In genomic region chr4:143025111-143025704, GRCh38 we compare ENCODE assay signal across 10 cellular contexts.
DNase-seq lines count a peak whose midpoint lies in the region; ATAC-seq and TF ChIP-seq lines count a peak whose summit lies in the region.
"Had no signal": no experiment of that assay in that cellular context is flagged by ENCODE, and none has a peak within 500 bp of the region (broad histone marks: within the 10 kb centered on the region; RNA-seq: fewer than 3 reads in every experiment).

No MANE protein-coding gene starts in this region.

- H3K9me2 ChIP-seq in OCI-LY7 (ENCODE audit: insufficient read depth, low read length) = no peaks in the 10 kb centered on the region

- POLR2A ChIA-PET in OCI-LY7 (lab: Charles Lee) = no interaction called here
- POLR2A ChIA-PET in activated CD4-positive, alpha-beta memory T cell treated with anti-CD3 and anti-CD28 coated beads, Interleukin-2, amount 10 ng/mL, durations not matched to agents 7 days and 5 days (lab: Charles Lee) = no interaction called here

- no peak overlapping the region for H3K4me2 ChIP-seq in OCI-LY7 (ENCODE audit: low read length)

- no TSS peak for BruUV-seq in OCI-LY7 (replicated peaks; lab: Mats Ljungman, UMichigan)

- no peaks in the 10 kb centered on the region for H3K36me3 ChIP-seq in OCI-LY7 (ENCODE audit: insufficient read depth, low read length)
- no peaks in the 10 kb centered on the region for H3K36me3 ChIP-seq in gastroesophageal sphincter
- H3K36me3 ChIP-seq: gastrocnemius medialis had no signal

- no peak for TF ChIP-seq POLR2A in gastroesophageal sphincter (IDR thresholded peaks at IDR 0.05)

- peaks cover 4% of the 10 kb centered on the region for H3K27me3 Mint-ChIP-seq in activated CD4-positive, alpha-beta memory T cell treated with anti-CD3 and anti-CD28 coated beads, Interleukin-2, amount 10 ng/mL, durations not matched to agents 7 days and 5 days

- ATAC-seq in GM18511 (IDR thresholded peaks at IDR 0.05; ENCODE audit: unreplicated experiment) (peak; percentile 51), HG02970 (IDR thresholded peaks at IDR 0.05; ENCODE audit: low FRiP score, unreplicated experiment) (peak; percentile 58), gastroesophageal sphincter (no peak)

- peak; percentile 4 for DNase-seq in AG09319 (ENCODE audit: extremely low read depth, low read depth)
- DNase-seq in OCI-LY7 (ENCODE audit: low spot score) = no peak
- no peak for DNase-seq in activated CD4-positive, alpha-beta memory T cell treated with anti-CD3 and anti-CD28 coated beads, Interleukin-2, amount 10 ng/mL, durations not matched to agents 7 days and 5 days
- DNase-seq in activated CD4-positive, alpha-beta T cell treated with anti-CD3 and anti-CD28 coated beads, Interleukin-2, amount 50 U/mL, for 48 hours = no peak
- no peak for DNase-seq in epidermal melanocyte (ENCODE audit: insufficient read length, low spot score)
- DNase-seq: gastrocnemius medialis had no signal

- H3K27me3 ChIP-seq in gastroesophageal sphincter = no peaks in the 10 kb centered on the region
- H3K27me3 ChIP-seq: gastrocnemius medialis had no signal

- peaks cover 13% of the 10 kb centered on the region for H3K4me1 Mint-ChIP-seq in activated CD4-positive, alpha-beta memory T cell treated with anti-CD3 and anti-CD28 coated beads, Interleukin-2, amount 10 ng/mL, durations not matched to agents 7 days and 5 days

- H3K9me3 ChIP-seq in OCI-LY7 (ENCODE audit: low read length) (no peaks in the 10 kb centered on the region), gastroesophageal sphincter (peaks cover 0 to 7% (median 0%) of the 10 kb centered on the region in 3 donors)
- H3K9me3 ChIP-seq: gastrocnemius medialis had no signal

- intact Hi-C loops in OCI-LY7 (cut with micrococcal nuclease; ENCODE audit: unreplicated experiment) = no loop called here

- peaks cover 4% of the 10 kb centered on the region for H3K9me3 Mint-ChIP-seq in activated CD4-positive, alpha-beta memory T cell treated with anti-CD3 and anti-CD28 coated beads, Interleukin-2, amount 10 ng/mL, durations not matched to agents 7 days and 5 days

- no peak overlapping the region for H2AFZ ChIP-seq in OCI-LY7 (ENCODE audit: low read length)

- no peak overlapping the region for H3K4me3 ChIP-seq in OCI-LY7 (ENCODE audit: low read depth, low read length, poor library complexity, severe bottlenecking)
- H3K4me3 ChIP-seq in gastroesophageal sphincter = no peak overlapping the region
- H3K4me3 ChIP-seq: gastrocnemius medialis had no signal

- no peaks in the 10 kb centered on the region for H3K4me1 ChIP-seq in OCI-LY7 (ENCODE audit: insufficient read depth, low read length, poor library complexity, severe bottlenecking)
- peaks cover 0 to 10% (median 0%) of the 10 kb centered on the region in 3 donors for H3K4me1 ChIP-seq in gastroesophageal sphincter
- H3K4me1 ChIP-seq: gastrocnemius medialis had no signal

- no peaks in the 10 kb centered on the region for H3K79me2 ChIP-seq in OCI-LY7 (ENCODE audit: insufficient read depth, low read depth, low read length)

- WGBS in gastroesophageal sphincter (ENCODE audit: low coverage in 1 of 2), 2 donors = 75 to 80% methylated on average over 1 of the region's 2 CpGs

- no peaks in the 10 kb centered on the region for H3K36me3 Mint-ChIP-seq in activated CD4-positive, alpha-beta memory T cell treated with anti-CD3 and anti-CD28 coated beads, Interleukin-2, amount 10 ng/mL, durations not matched to agents 7 days and 5 days (ENCODE audit: low read depth)

- no peak overlapping the region for H3K4me3 Mint-ChIP-seq in activated CD4-positive, alpha-beta memory T cell treated with anti-CD3 and anti-CD28 coated beads, Interleukin-2, amount 10 ng/mL, durations not matched to agents 7 days and 5 days
- H3K4me3 Mint-ChIP-seq: IgD-negative memory B cell had no signal

- H3K27ac ChIP-seq in OCI-LY7 (ENCODE audit: low read depth, low read length, poor library complexity, severe bottlenecking) (no peak overlapping the region), gastroesophageal sphincter (no peak overlapping the region)
- H3K27ac ChIP-seq: gastrocnemius medialis had no signal

- TF ChIP-seq EP300 in gastroesophageal sphincter (IDR thresholded peaks at IDR 0.05) = no peak

- H3K27ac Mint-ChIP-seq in activated CD4-positive, alpha-beta memory T cell treated with anti-CD3 and anti-CD28 coated beads, Interleukin-2, amount 10 ng/mL, durations not matched to agents 7 days and 5 days = no peak overlapping the region
- H3K27ac Mint-ChIP-seq: IgD-negative memory B cell had no signal

- TF ChIP-seq CTCF in AG09319 (IDR thresholded peaks at IDR 0.05; ENCODE audit: low read depth, low read length) (peak; percentile 22), OCI-LY7 (conservative IDR thresholded peaks at IDR 0.05; ENCODE audit: low read length) (peak; percentile 40; the same call in 1 of the 2 replicates), gastroesophageal sphincter (IDR thresholded peaks at IDR 0.05) (peak in 3 of 4 experiments; percentile 13 to 63 (median 58))

- H4K20me1 ChIP-seq in OCI-LY7 (ENCODE audit: insufficient read depth, low read length) = no peaks in the 10 kb centered on the region

- CTCF ChIA-PET in OCI-LY7 (lab: Charles Lee; ENCODE audit: unreplicated experiment) = interaction anchor here (0.6 kb wide), 1 partner anchor 814 kb away, joined by 3 read pairs; no protein-coding TSS in a partner anchor
- CTCF ChIA-PET in activated CD4-positive, alpha-beta memory T cell treated with anti-CD3 and anti-CD28 coated beads, Interleukin-2, amount 10 ng/mL, durations not matched to agents 7 days and 5 days (lab: Charles Lee) = no interaction called here
